ENCODE assay signal across 2 cellular contexts in genomic region chr5:160193790-160194189, GRCh38. TPM values are rescaled to one million over a fixed set of nuclear protein-coding genes. Genes with fewer than 3 reads are reported as not detected.
"Had no signal": no experiment of that assay in that cellular context is flagged by ENCODE, and none has a peak within 500 bp of the region (broad histone marks: within the 10 kb centered on the region; RNA-seq: fewer than 3 reads in every experiment).

No MANE protein-coding gene starts in this region.

RNA-seq across cellular contexts. Expression of gene FABP6, which starts 35.5 kb away (rescaled TPM):
- total RNA-seq: LHCN-M2, MCF 10A had no signal
